Comparison of ENCODE assay signal across 8 cellular contexts in genomic region chr20:32357869-32358631, GRCh38. TPM values are rescaled to one million over a fixed set of nuclear protein-coding genes. Genes with fewer than 3 reads are reported as not detected.
DNase-seq lines count a peak whose midpoint lies in the region; ATAC-seq, FAIRE-seq and TF ChIP-seq lines count a peak whose summit lies in the region.

TSS of gene ASXL1 (plus strand) at chr20:32358331. CDS start at chr20:32358776, 445 bp downstream.

- H3K4me1 ChIP-seq in BE2C (peaks cover 26% of the 10 kb centered on the region), colonic mucosa (peaks cover 4% of the 10 kb centered on the region)

- FAIRE-seq in GM19239 (lab: Jason Lieb, UNC): peak; percentile 86

- no peaks in the 10 kb centered on the region; the same call in 1 of the 2 replicates for H3K36me3 ChIP-seq in BE2C
- no peaks in the 10 kb centered on the region for H3K36me3 ChIP-seq in colonic mucosa

- no peak for TF ChIP-seq CTCF in BE2C (IDR thresholded peaks at IDR 0.05; ENCODE audit: low read depth, low read length)
- no peak for TF ChIP-seq CTCF in colonic mucosa (IDR thresholded peaks at IDR 0.05)

- H3K9ac ChIP-seq in colonic mucosa (ENCODE audit: low read depth in 2 of 2, low read length in 2 of 2): peak within 1 kb of the TSS; percentile 77 to 99

- DNase-seq in BE2C (peak; percentile 99), GM19239 (ENCODE audit: insufficient read length, low spot score) (peak; percentile 88), NCI-H526 (lab: John Stamatoyannopoulos, UW) (peak; percentile 98 to 100), colonic mucosa (peak; percentile 96)
- DNase-seq in activated CD4-positive, alpha-beta T cell treated with anti-CD3 and anti-CD28 coated beads for 48 hours: peak; percentile 97
- peak; percentile 90 to 92 for DNase-seq in stimulated activated CD4-positive, alpha-beta T cell treated with anti-CD3 and anti-CD28 coated beads, Interleukin-1b, Interleukin-23, amount 100 ng/mL, for 4 hours (ENCODE audit: low read depth in 2 of 2)

- H3K27me3 ChIP-seq in BE2C (no peaks in the 10 kb centered on the region), colonic mucosa (no peaks in the 10 kb centered on the region), layer of hippocampus (ENCODE audit: control insufficient read depth, insufficient read depth, low read length) (no peaks in the 10 kb centered on the region)

- peak; percentile 54 for ATAC-seq in HG03457 (IDR thresholded peaks at IDR 0.05; ENCODE audit: unreplicated experiment)

- intact Hi-C loops in colonic mucosa (cut with DNase I): loop anchor here (10.0 kb wide), 1 partner anchor 127 kb away; no protein-coding TSS in a partner anchor

- H3K4me3 ChIP-seq in BE2C (ENCODE audit: low read depth, low read length) (peak within 1 kb of the TSS; percentile 94), colonic mucosa (peak within 1 kb of the TSS; percentile 69)

- peak within 1 kb of the TSS; percentile 86 for H3K27ac ChIP-seq in colonic mucosa
- H3K27ac ChIP-seq in layer of hippocampus (ENCODE audit: low read depth, low read length): peak within 1 kb of the TSS; percentile 98

- H3K9me3 ChIP-seq in BE2C: no peaks in the 10 kb centered on the region
- H3K9me3 ChIP-seq in colonic mucosa: no peaks in the 10 kb centered on the region

RNA-seq across cellular contexts. Expression of gene ASXL1, which starts in this region (rescaled TPM):
- 67.1 TPM for polyA plus RNA-seq in BE2C (2012; ENCODE audit: insufficient read depth, insufficient read length, low read depth)
- 10 to 100 TPM; 38.8 to 40.4 TPM for total RNA-seq in colonic mucosa

Comparison
In these comparisons a context has a peak if more than half of its experiments do, and no peak if none do; other contexts are left out.
1. Peak in every context shown above with its lines: DNase-seq, ATAC-seq, H3K4me3 ChIP-seq and H3K27ac ChIP-seq.